8 cellular contexts compared by ENCODE assay signal in the genomic region with DNA sequence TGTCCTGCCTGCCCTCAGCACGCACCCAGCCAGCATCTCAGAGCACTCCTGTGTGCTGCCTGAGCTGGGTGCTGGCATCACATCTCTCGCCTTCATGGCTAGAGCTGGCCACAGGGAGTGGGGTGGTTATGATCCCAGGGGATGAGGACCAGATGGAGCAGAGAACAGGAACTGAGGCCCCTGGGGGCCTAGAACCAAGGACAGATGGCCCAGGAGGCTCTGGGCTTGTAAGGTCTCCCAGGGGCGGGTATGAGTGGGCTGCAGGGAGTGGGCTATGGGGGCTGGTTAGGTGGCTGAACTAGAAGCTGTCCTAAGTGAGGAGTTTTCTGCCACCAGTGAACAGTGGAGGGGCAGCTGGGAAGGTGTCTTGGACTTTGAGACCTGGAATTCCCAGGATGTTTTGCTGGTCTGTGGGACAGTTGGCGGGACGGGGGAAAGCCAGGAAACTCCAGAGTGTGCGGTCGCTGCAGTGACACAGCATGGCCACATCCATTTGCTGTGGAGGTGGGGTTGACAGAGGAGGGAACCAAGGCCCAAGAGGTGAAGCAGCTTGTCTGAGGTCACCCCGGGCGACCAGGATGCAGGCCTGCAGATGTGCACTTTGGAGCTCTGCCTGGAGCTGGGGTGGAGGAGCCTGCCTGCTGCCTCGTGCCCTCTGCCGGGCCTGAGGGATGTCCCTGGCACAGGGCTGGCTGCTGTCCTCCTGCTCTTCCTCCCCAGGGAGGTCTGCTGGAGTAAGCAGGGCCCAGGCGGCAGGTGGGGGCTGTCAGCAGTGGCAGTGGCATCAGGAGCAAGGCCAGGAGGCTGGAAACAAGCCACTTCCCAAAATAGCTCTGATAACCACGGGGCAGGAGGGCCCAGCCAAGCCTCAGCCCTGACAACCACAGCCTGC. TPM values are rescaled to one million over a fixed set of nuclear protein-coding genes. Genes with fewer than 3 reads are reported as not detected.
DNase-seq lines count a peak whose midpoint lies in the region; ATAC-seq, FAIRE-seq and TF ChIP-seq lines count a peak whose summit lies in the region.
"Not testable (repeated sequence)": the region's sequence is repeated elsewhere in the genome, so short reads cannot be mapped to it uniquely, and the experiment has no call there.

No MANE protein-coding gene starts in this region.

- H3K36me3 ChIP-seq in BE2C; Panc1 (ENCODE audit: control insufficient read depth, insufficient read depth, low read length); endodermal cell (ENCODE audit: control insufficient read depth, insufficient read depth, low read length); heart left ventricle; pancreas; thyroid gland: not testable (repeated sequence)

- not testable (repeated sequence) for H3K27ac Mint-ChIP-seq in endodermal cell

- POLR2A ChIA-PET in Panc1 (lab: Charles Lee): not testable (repeated sequence)

- peak; percentile 20; the same call in 1 of the 2 replicates for ATAC-seq in Panc1
- peak; percentile 94 to 95 (median 95) for ATAC-seq in heart left ventricle
- peak; percentile 52 for ATAC-seq in left lobe of liver
- peak; percentile 21 to 68 (median 53) for ATAC-seq in pancreas

- not testable (repeated sequence) for H3K27me3 ChIP-seq in BE2C; Panc1 (ENCODE audit: control insufficient read depth, insufficient read depth, low read length); endodermal cell (ENCODE audit: control insufficient read depth, insufficient read depth, low read length, poor library complexity, severe bottlenecking); heart left ventricle; pancreas; thyroid gland

- H3K9me3 ChIP-seq in BE2C; Panc1 (ENCODE audit: control insufficient read depth, insufficient read depth, low read depth, low read length); endodermal cell (ENCODE audit: control insufficient read depth, low read length); heart left ventricle; pancreas; thyroid gland: not testable (repeated sequence)

- not testable (repeated sequence) for H3K27ac ChIP-seq in Panc1 (ENCODE audit: low read length); endodermal cell (ENCODE audit: low read depth, low read length); pancreas; thyroid gland
- peak overlapping the region in 8 of 12 donors; percentile 29 to 62 (median 37) for H3K27ac ChIP-seq in heart left ventricle

- peak; percentile 84 for DNase-seq in BE2C
- DNase-seq in Panc1 (ENCODE audit: low read depth, low spot score); left lobe of liver (ENCODE audit: low spot score): not testable (repeated sequence)
- peak; percentile 47 for DNase-seq in activated CD8-positive, alpha-beta memory T cell treated with anti-CD3 and anti-CD28 coated beads for 24 hours
- peak; percentile 29 for DNase-seq in endodermal cell
- peak; percentile 78 to 95 (median 84) for DNase-seq in heart left ventricle
- peak in 2 of 6 donors; percentile 19 to 43 for DNase-seq in pancreas
- peak; percentile 7 to 13 for DNase-seq in thyroid gland

- not testable (repeated sequence) for TF ChIP-seq CTCF in BE2C (IDR thresholded peaks at IDR 0.05; ENCODE audit: low read depth, low read length); Panc1 (IDR thresholded peaks at IDR 0.05); endodermal cell (conservative IDR thresholded peaks at IDR 0.05); heart left ventricle (IDR thresholded peaks at IDR 0.05); pancreas (IDR thresholded peaks at IDR 0.05); thyroid gland (IDR thresholded peaks at IDR 0.05)

- in situ Hi-C loops in Panc1 (cut with HindIII; ENCODE audit: low pct_unique_long_range_greater_than_20kb, low sequenced_read_pairs): not testable (repeated sequence)

- 87% methylated on average over 9 of the region's 13 CpGs; no CpG with 5 or more reads in 1 of the 2 experiments for WGBS in endodermal cell (ENCODE audit: insufficient coverage in 1 of 2, insufficient read length in 1 of 2), 2 experiments
- 17 to 33% (median 28%) methylated on average over 2 to 12 of the region's 13 CpGs for WGBS in heart left ventricle, 4 donors
- 60 to 68% methylated on average over 8 to 12 of the region's 13 CpGs for WGBS in pancreas, 2 donors
- WGBS in thyroid gland, 2 donors: 62 to 86% methylated on average over 4 of the region's 13 CpGs

- not testable (repeated sequence) for H3K36me3 Mint-ChIP-seq in endodermal cell (ENCODE audit: low read depth)

- CTCF ChIA-PET in Panc1 (lab: Charles Lee): not testable (repeated sequence)

- H3K4me1 ChIP-seq in BE2C; Panc1 (ENCODE audit: control insufficient read depth, insufficient read depth, low read length); endodermal cell (ENCODE audit: control insufficient read depth, insufficient read depth, low read length); pancreas; thyroid gland: not testable (repeated sequence)
- H3K4me1 ChIP-seq in heart left ventricle: peaks cover 0 to 15% (median 0%) of the 10 kb centered on the region in 12 donors

- not testable (repeated sequence) for H3K4me1 Mint-ChIP-seq in endodermal cell

- H3K4me3 Mint-ChIP-seq in endodermal cell: not testable (repeated sequence)

- intact Hi-C loops in Panc1 (cut with micrococcal nuclease; ENCODE audit: unreplicated experiment); heart left ventricle (cut with DNase I); pancreas (cut with DNase I); thyroid gland (cut with DNase I): not testable (repeated sequence)

- not testable (repeated sequence) for BruUV-seq in Panc1 (replicated peaks; lab: Mats Ljungman, UMichigan)

- H3K9me3 Mint-ChIP-seq in endodermal cell: not testable (repeated sequence)

- H3K27me3 Mint-ChIP-seq in endodermal cell (ENCODE audit: insufficient read depth): not testable (repeated sequence)

- not testable (repeated sequence) for FAIRE-seq in pancreas (lab: Jason Lieb, UNC)

- not testable (repeated sequence) for TF ChIP-seq POLR2A in heart left ventricle (IDR thresholded peaks at IDR 0.05); thyroid gland (IDR thresholded peaks at IDR 0.05)

- not testable (repeated sequence) for H3K9ac ChIP-seq in endodermal cell (ENCODE audit: extremely low read depth, low read length, poor library complexity, severe bottlenecking)

- H3K4me3 ChIP-seq in BE2C (ENCODE audit: low read depth, low read length); Panc1 (ENCODE audit: low read depth in 2 of 2, low read length in 2 of 2); endodermal cell (ENCODE audit: low read length); heart left ventricle; pancreas; thyroid gland (replicated peaks in 1 of 3): not testable (repeated sequence)

RNA-seq across cellular contexts. Expression of a gene that starts 16.3 kb away (rescaled TPM):
- 3.5 TPM for polyA plus RNA-seq in BE2C (2012; ENCODE audit: insufficient read depth, insufficient read length, low read depth)
- total RNA-seq in Panc1 (2021; ENCODE audit: unreplicated experiment) (3.5 TPM), endodermal cell (1 to 10 TPM; 4.1 to 6.5 TPM), heart left ventricle (under 1 TPM; 0.10 to 0.84 (median 0.42) TPM), left lobe of liver (0.48 TPM), pancreas (1 to 10 TPM in 4 of 6 donors, under 1 TPM in 2; 0.49 to 1.9 (median 1.5) TPM), thyroid gland (1 to 10 TPM; 1.9 to 2.7 (median 2.2) TPM)
- polyA plus RNA-seq in Panc1 (2012; ENCODE audit: insufficient read length): 4.1 TPM
- polyA plus RNA-seq in endodermal cell (2013, experiment 1 of 2): 5.9 TPM
- polyA plus RNA-seq in endodermal cell (2013, experiment 2 of 2): 6.5 TPM
- polyA plus RNA-seq in heart left ventricle (1 to 10 TPM in 1 of 2 donors, under 1 TPM in 1; 0.62 to 1.3 TPM), pancreas (1 to 10 TPM; 2.9 to 4.3 TPM)

Comparison
In these comparisons a context has a peak if more than half of its experiments do, and no peak if none do; other contexts are left out.
1. ATAC-seq: peak in every context shown above with its lines; median percentile 95 in heart left ventricle; 53 in pancreas; 52 in left lobe of liver; 20 in Panc1.